ENCODE assay signal across 1 cellular context in the genomic region with DNA sequence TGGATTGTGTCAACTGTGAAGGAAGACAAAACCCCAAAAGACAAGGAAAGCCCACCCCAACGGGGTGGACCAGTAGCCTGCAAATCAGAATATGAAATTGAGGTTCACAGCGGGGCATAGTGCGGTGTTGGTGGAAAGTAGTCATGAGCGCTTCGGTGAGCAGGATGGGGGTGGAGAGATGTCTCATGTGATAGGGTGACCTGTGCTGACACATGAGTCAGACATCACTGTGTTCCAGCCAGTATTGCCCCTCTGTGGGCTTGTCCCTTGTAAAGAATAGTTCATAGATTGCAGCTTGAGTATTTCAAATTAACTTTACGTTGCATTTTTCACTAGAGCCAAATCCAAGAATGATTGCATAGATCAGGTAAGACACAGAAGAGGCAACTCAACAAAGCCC.
TF ChIP-seq lines count a peak whose summit lies in the region.

No MANE protein-coding gene starts in this region.

TF ChIP-seq in K562, 482 proteins besides CTCF, POLR2A, EP300 and RAD21:
- TF ChIP-seq, protein P1, sequence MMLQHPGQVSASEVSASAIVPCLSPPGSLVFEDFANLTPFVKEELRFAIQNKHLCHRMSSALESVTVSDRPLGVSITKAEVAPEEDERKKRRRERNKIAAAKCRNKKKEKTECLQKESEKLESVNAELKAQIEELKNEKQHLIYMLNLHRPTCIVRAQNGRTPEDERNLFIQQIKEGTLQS (IDR thresholded peaks at IDR 0.05) = peak; percentile 26; the same call in 1 of the 2 replicates
- TF ChIP-seq, protein P1 (CRISPR knock-in tag; conservative IDR thresholded peaks at IDR 0.05) = no peak
- TF ChIP-seq ZNF146 (CRISPR knock-in tag; IDR thresholded peaks at IDR 0.05; ENCODE audit: unreplicated experiment) (no peak), JUN (IDR thresholded peaks at IDR 0.05; ENCODE audit: borderline replicate concordance, low read depth, low read length) (0 out of 2 replicates have a peak, but pooled peaks have one; percentile 23), JUN (CRISPR knock-in tag; IDR thresholded peaks at IDR 0.05; ENCODE audit: borderline replicate concordance) (no peak), FOSL1 (tag; conservative IDR thresholded peaks at IDR 0.05) (peak; percentile 58), ARID1B (IDR thresholded peaks at IDR 0.05) (peak; percentile 24; the same call in 1 of the 2 replicates), RCOR1 (IDR thresholded peaks at IDR 0.05; ENCODE audit: borderline replicate concordance in 1 of 2, low read depth in 2 of 2, low read length in 2 of 2) (0 out of 4 replicates have a peak, but pooled peaks of 1 of the 2 experiments have one; percentile 7), ZBTB40 (IDR thresholded peaks at IDR 0.05) (no peak), ZBTB40 (CRISPR knock-in tag; IDR thresholded peaks at IDR 0.05) (no peak), MEF2D (tag; conservative IDR thresholded peaks at IDR 0.05; ENCODE audit: low read depth) (no peak), JUND (IDR thresholded peaks at IDR 0.05; ENCODE audit: borderline replicate concordance, low read depth, low read length) (peak; percentile 61; the same call in 1 of the 2 replicates), JUND (tag; IDR thresholded peaks at IDR 0.05; ENCODE audit: borderline replicate concordance, low read depth, low read length) (peak; percentile 26; the same call in 1 of the 3 replicates), ELF1 (tag; IDR thresholded peaks at IDR 0.05) (no peak), RBBP5 (IDR thresholded peaks at IDR 0.05; ENCODE audit: borderline replicate concordance, insufficient read depth, low read length, poor library complexity, severe bottlenecking) (no peak)
- TF ChIP-seq, protein P2, sequence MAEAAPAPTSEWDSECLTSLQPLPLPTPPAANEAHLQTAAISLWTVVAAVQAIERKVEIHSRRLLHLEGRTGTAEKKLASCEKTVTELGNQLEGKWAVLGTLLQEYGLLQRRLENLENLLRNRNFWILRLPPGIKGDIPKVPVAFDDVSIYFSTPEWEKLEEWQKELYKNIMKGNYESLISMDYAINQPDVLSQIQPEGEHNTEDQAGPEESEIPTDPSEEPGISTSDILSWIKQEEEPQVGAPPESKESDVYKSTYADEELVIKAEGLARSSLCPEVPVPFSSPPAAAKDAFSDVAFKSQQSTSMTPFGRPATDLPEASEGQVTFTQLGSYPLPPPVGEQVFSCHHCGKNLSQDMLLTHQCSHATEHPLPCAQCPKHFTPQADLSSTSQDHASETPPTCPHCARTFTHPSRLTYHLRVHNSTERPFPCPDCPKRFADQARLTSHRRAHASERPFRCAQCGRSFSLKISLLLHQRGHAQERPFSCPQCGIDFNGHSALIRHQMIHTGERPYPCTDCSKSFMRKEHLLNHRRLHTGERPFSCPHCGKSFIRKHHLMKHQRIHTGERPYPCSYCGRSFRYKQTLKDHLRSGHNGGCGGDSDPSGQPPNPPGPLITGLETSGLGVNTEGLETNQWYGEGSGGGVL (CRISPR knock-in tag; IDR thresholded peaks at IDR 0.05) = no peak
